26 cellular contexts compared by ENCODE assay signal in the genomic region with DNA sequence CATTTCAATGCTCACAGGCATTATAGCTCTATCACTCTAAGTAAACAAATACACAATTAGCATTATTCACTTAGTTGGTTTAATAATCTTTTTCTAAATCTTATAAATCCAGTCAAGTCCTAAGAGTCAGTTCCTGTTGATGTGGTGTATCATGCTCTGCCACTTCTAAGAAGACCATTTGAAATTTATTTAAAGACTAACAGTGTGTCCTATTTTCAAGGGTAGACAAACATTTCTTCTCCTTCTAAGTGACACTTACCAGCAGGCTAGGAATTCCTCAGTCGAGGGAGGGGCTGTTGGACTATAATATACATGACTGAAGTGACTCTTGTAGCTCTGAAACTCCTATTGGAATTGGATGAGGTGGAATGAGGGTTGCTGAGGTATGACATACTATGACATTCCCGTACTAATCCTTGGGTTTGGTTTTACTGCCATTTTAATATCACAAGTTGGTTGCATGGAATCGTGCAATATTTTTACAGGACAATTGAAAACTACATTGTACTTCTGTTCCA. TPM values are rescaled to one million over a fixed set of nuclear protein-coding genes. Genes with fewer than 3 reads are reported as not detected.
"Had no signal": no experiment of that assay in that cellular context is flagged by ENCODE, and none has a peak within 500 bp of the region (broad histone marks: within the 10 kb centered on the region; RNA-seq: fewer than 3 reads in every experiment).

No MANE protein-coding gene starts in this region.

- H3K27me3 ChIP-seq: brain microvascular endothelial cell, gastrocnemius medialis, pancreas, spleen had no signal

- DNase-seq: activated CD4-positive, alpha-beta T cell treated with anti-CD3 and anti-CD28 coated beads, Interleukin-2, amount 50 U/mL, for 1 hour; activated CD8-positive, alpha-beta T cell treated with anti-CD3 and anti-CD28 coated beads for 36 hours; activated gamma-delta T cell treated with Interleukin-2 at 50 U/mL for 16 hours; activated naive CD4-positive, alpha-beta T cell treated with anti-CD3 and anti-CD28 coated beads, Interleukin-2, amount 50 U/mL, for 16 hours; activated T-cell treated with anti-CD3 and anti-CD28 coated beads, Interleukin-2, amount 50 U/mL, for 4 hours; amniotic stem cell; brain microvascular endothelial cell; cortex of kidney; effector memory CD8-positive, alpha-beta T cell; erythroblast; gastrocnemius medialis; glutamatergic neuron; hippocampal formation; mammary epithelial cell; naive B cell; pancreas; right cardiac atrium; spleen; stimulated activated CD4-positive, alpha-beta T cell treated with anti-CD3 and anti-CD28 coated beads, Interleukin-4, amount 100 ng/mL, for 1 hour; stimulated activated naive CD8-positive, alpha-beta T cell treated with anti-CD3 and anti-CD28 coated beads, Interleukin-15, Interleukin-2, amounts not matched to agents 100 U/mL and 50 U/mL, for 24 hours; T-helper 2 cell had no signal

- H3K4me3 ChIP-seq: gastrocnemius medialis, pancreas, prostate gland, spleen, thoracic aorta had no signal

- ATAC-seq: activated CD8-positive, alpha-beta T cell treated with anti-CD3 and anti-CD28 coated beads for 36 hours; activated T-cell treated with anti-CD3 and anti-CD28 coated beads, Interleukin-2, amount 50 U/mL, for 4 hours; activated T-helper 17 cell treated with anti-CD3 and anti-CD28 coated beads, Interleukin-2, amount 50 U/mL, for 72 hours; effector memory CD8-positive, alpha-beta T cell; gastrocnemius medialis; left lobe of liver; right cardiac atrium; stimulated activated naive CD8-positive, alpha-beta T cell treated with anti-CD3 and anti-CD28 coated beads, Interleukin-15, Interleukin-2, amounts not matched to agents 100 U/mL and 50 U/mL, for 24 hours; WTC11 had no signal

- H3K27ac ChIP-seq: brain microvascular endothelial cell, gastrocnemius medialis, pancreas, prostate gland, spleen, thoracic aorta had no signal

- H3K36me3 ChIP-seq: brain microvascular endothelial cell, pancreas, prostate gland, spleen, thoracic aorta had no signal

- H3K4me1 ChIP-seq: gastrocnemius medialis, prostate gland had no signal

- H3K9me3 ChIP-seq: gastrocnemius medialis, pancreas, prostate gland, spleen, thoracic aorta had no signal

RNA-seq across cellular contexts. Expression of a gene that starts 30.6 kb away (rescaled TPM):
- total RNA-seq: activated CD8-positive, alpha-beta T cell treated with anti-CD3 and anti-CD28 coated beads for 36 hours; activated T-cell treated with anti-CD3 and anti-CD28 coated beads, Interleukin-2, amount 50 U/mL, for 4 hours; activated T-helper 17 cell treated with anti-CD3 and anti-CD28 coated beads, Interleukin-2, amount 50 U/mL, for 72 hours; spleen; WTC11 had no signal
